In the genomic region with DNA sequence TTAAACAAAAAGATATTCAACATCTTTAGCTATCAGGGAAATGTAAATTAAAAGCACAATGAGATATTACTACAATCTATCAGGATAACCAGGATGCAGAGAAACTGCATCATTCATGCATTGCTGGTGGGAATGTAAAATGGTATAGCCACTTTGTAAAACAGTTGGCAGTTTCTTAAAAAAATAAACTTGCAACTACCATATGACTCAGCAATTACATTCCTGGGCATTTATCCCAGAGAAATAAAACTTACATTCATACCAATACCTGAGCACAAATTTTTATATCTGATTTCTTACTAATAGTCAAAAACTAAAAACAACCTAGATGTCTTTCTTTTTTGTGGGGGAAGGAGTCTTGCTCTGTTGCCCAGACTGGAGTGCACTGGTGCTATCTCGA, we compare ENCODE assay signal across 13 cellular contexts.
DNase-seq lines count a peak whose midpoint lies in the region; ATAC-seq and TF ChIP-seq lines count a peak whose summit lies in the region.
"Had no signal": no experiment of that assay in that cellular context is flagged by ENCODE, and none has a peak within 500 bp of the region (broad histone marks: within the 10 kb centered on the region; RNA-seq: fewer than 3 reads in every experiment).

No MANE protein-coding gene starts in this region.

- TF ChIP-seq EP300 in suprapubic skin (IDR thresholded peaks at IDR 0.05), result no peak

- H3K36me3 ChIP-seq in IMR-90 (ENCODE audit: control insufficient read depth, insufficient read depth, low read length), result no peaks in the 10 kb centered on the region
- H3K36me3 ChIP-seq in mammary epithelial cell (ENCODE audit: insufficient read depth, low read length), result no peaks in the 10 kb centered on the region
- H3K36me3 ChIP-seq in suprapubic skin, result no peaks in the 10 kb centered on the region

- TF ChIP-seq POLR2A in IMR-90 (IDR thresholded peaks at IDR 0.05; ENCODE audit: low read depth, low read length) (no peak), suprapubic skin (IDR thresholded peaks at IDR 0.05) (no peak)

- H4K5ac ChIP-seq in IMR-90 (ENCODE audit: low read depth, low read length), result no peak overlapping the region

- DNase-seq in activated CD8-positive, alpha-beta memory T cell treated with anti-CD3 and anti-CD28 coated beads, Interleukin-2, amount 10 ng/mL, durations not matched to agents 7 days and 5 days, result no peak
- DNase-seq in activated CD8-positive, alpha-beta memory T cell treated with anti-CD3 and anti-CD28 coated beads, Interleukin-2, amount 50 U/mL, for 48 hours, result no peak
- DNase-seq in IMR-90, result peak; percentile 73
- peak; percentile 34 for DNase-seq in mammary epithelial cell
- peak; percentile 77 for DNase-seq in renal cortical epithelial cell (ENCODE audit: low read depth)
- DNase-seq in suprapubic skin (ENCODE audit: low spot score in 2 of 2), result no peak
- no peak for DNase-seq in RPMI8226
- DNase-seq: activated T-cell treated with anti-CD3 and anti-CD28 coated beads, Interleukin-2, amount 50 U/mL, for 4 hours; erythroblast; NCI-H774; posterior cingulate gyrus; SIG-M5 had no signal

- H3K4me2 ChIP-seq in IMR-90 (ENCODE audit: low read depth, low read length), result no peak overlapping the region
- H3K4me2 ChIP-seq in mammary epithelial cell (ENCODE audit: insufficient read depth, low read depth, low read length), result no peak overlapping the region

- H4K20me1 ChIP-seq in IMR-90 (ENCODE audit: insufficient read depth, low read length) (no peaks in the 10 kb centered on the region), mammary epithelial cell (ENCODE audit: insufficient read depth, low read length) (no peaks in the 10 kb centered on the region)

- no peak overlapping the region for H2BK15ac ChIP-seq in IMR-90 (ENCODE audit: low read depth, low read length)

- in situ Hi-C loops in IMR-90 (cut with MboI; ENCODE audit: low sequenced_read_pairs) (no loop called here), mammary epithelial cell (cut with MboI; ENCODE audit: low sequenced_read_pairs in 2 of 2) (no loop called here)

- H2AK5ac ChIP-seq in IMR-90 (ENCODE audit: low read depth, low read length), result no peak overlapping the region

- no peak overlapping the region for H2AK9ac ChIP-seq in IMR-90 (replicated peaks; ENCODE audit: low read depth, low read length, poor library complexity)

- H3K4me3 ChIP-seq in IMR-90 (ENCODE audit: insufficient read depth, low read depth, low read length) (no peak overlapping the region), mammary epithelial cell (replicated peaks in 1 of 3; ENCODE audit: insufficient read depth in 1 of 3, low read depth in 2 of 3, low read length in 3 of 3) (no peak overlapping the region), suprapubic skin (no peak overlapping the region)

- H3K9ac ChIP-seq in IMR-90 (ENCODE audit: low read depth, low read length) (no peak overlapping the region), mammary epithelial cell (ENCODE audit: insufficient read depth, low read length) (no peak overlapping the region)

- H3K9me3 Mint-ChIP-seq in activated CD8-positive, alpha-beta memory T cell treated with anti-CD3 and anti-CD28 coated beads, Interleukin-2, amount 10 ng/mL, durations not matched to agents 7 days and 5 days (ENCODE audit: low read depth), result peaks cover 16% of the 10 kb centered on the region

- BruUV-seq in IMR-90 (replicated peaks; lab: Mats Ljungman, UMichigan) (no TSS peak), mammary epithelial cell (replicated peaks; lab: Mats Ljungman, UMichigan) (no TSS peak)

- H2AFZ ChIP-seq in IMR-90 (replicated peaks; ENCODE audit: low read length, poor library complexity), result no peak overlapping the region
- no peak overlapping the region for H2AFZ ChIP-seq in mammary epithelial cell (ENCODE audit: low read depth, low read length)

- H3K9me1 ChIP-seq in IMR-90 (ENCODE audit: insufficient read depth, low read length), result no peaks in the 10 kb centered on the region

- H3K27ac Mint-ChIP-seq in activated CD8-positive, alpha-beta memory T cell treated with anti-CD3 and anti-CD28 coated beads, Interleukin-2, amount 10 ng/mL, durations not matched to agents 7 days and 5 days, result peak overlapping the region; percentile 88

- H3K4ac ChIP-seq in IMR-90 (ENCODE audit: low read depth, low read length), result no peak overlapping the region

- no CpG with 5 or more reads among the region's 1 CpG for WGBS in IMR-90 (ENCODE audit: extremely low coverage in 2 of 2, insufficient read length in 1 of 2), 2 experiments
- WGBS in mammary epithelial cell (ENCODE audit: low coverage, missing lambda C conversion rate), result no CpG with 5 or more reads among the region's 1 CpG
- WGBS in suprapubic skin, result 85% methylated on average over 1 of the region's 1 CpG

- H3K18ac ChIP-seq in IMR-90 (ENCODE audit: low read depth, low read length), result no peak overlapping the region

- no peak overlapping the region for H3K14ac ChIP-seq in IMR-90 (replicated peaks; ENCODE audit: low read depth, low read length)

- H3K4me1 ChIP-seq in IMR-90 (ENCODE audit: control insufficient read depth, insufficient read depth, low read length), result peaks cover 4% of the 10 kb centered on the region
- peaks cover 3% of the 10 kb centered on the region for H3K4me1 ChIP-seq in mammary epithelial cell (ENCODE audit: insufficient read depth, low read length)
- peaks cover 14% of the 10 kb centered on the region for H3K4me1 ChIP-seq in suprapubic skin

- no peaks in the 10 kb centered on the region for H3K79me2 ChIP-seq in mammary epithelial cell (ENCODE audit: insufficient read depth, low read length)

- intact Hi-C loops in IMR-90 (cut with micrococcal nuclease) (no loop called here), mammary epithelial cell (cut with micrococcal nuclease) (no loop called here)

- POLR2A ChIA-PET in IMR-90 (lab: Charles Lee; ENCODE audit: unreplicated experiment), result interaction anchor here (0.6 kb wide), 1 partner anchor 19 kb away, joined by 3 read pairs; no protein-coding TSS in a partner anchor

- H3K79me1 ChIP-seq in IMR-90 (ENCODE audit: low read depth in 1 of 2, low read length in 2 of 2), result no peaks in the 10 kb centered on the region

- H3K27me3 ChIP-seq in IMR-90 (ENCODE audit: control insufficient read depth, insufficient read depth, low read length) (no peaks in the 10 kb centered on the region), mammary epithelial cell (ENCODE audit: insufficient read depth, low read length) (no peaks in the 10 kb centered on the region), suprapubic skin (no peaks in the 10 kb centered on the region)

- H2BK120ac ChIP-seq in IMR-90 (ENCODE audit: low read depth, low read length), result no peak overlapping the region

- no peak overlapping the region for H2BK20ac ChIP-seq in IMR-90 (ENCODE audit: low read depth, low read length)

- peaks cover 50% of the 10 kb centered on the region for H3K36me3 Mint-ChIP-seq in activated CD8-positive, alpha-beta memory T cell treated with anti-CD3 and anti-CD28 coated beads, Interleukin-2, amount 10 ng/mL, durations not matched to agents 7 days and 5 days

- no peak overlapping the region for H4K8ac ChIP-seq in IMR-90 (ENCODE audit: low read depth in 2 of 2, low read length in 2 of 2)

- no peak overlapping the region for H3K27ac ChIP-seq in IMR-90 (ENCODE audit: insufficient read depth, low read length)
- no peak overlapping the region for H3K27ac ChIP-seq in mammary epithelial cell (ENCODE audit: insufficient read depth, low read depth, low read length)
- no peak overlapping the region for H3K27ac ChIP-seq in suprapubic skin

- CTCF ChIA-PET in activated CD8-positive, alpha-beta memory T cell treated with anti-CD3 and anti-CD28 coated beads, Interleukin-2, amount 10 ng/mL, durations not matched to agents 7 days and 5 days (lab: Charles Lee), result interaction anchor here (0.9 to 1.8 kb wide), 8 partner anchors 8 to 96 kb away, joined by 3 to 7 read pairs (median 4); no protein-coding TSS in a partner anchor
- CTCF ChIA-PET in IMR-90 (lab: Yijun Ruan, JAX) (no interaction called here), mammary epithelial cell (lab: Charles Lee; ENCODE audit: low non-redundant PET) (no interaction called here)

- no peak for TF ChIP-seq RAD21 in IMR-90 (IDR thresholded peaks at IDR 0.05; ENCODE audit: low read length)

- peaks cover 85% of the 10 kb centered on the region for H3K4me1 Mint-ChIP-seq in activated CD8-positive, alpha-beta memory T cell treated with anti-CD3 and anti-CD28 coated beads, Interleukin-2, amount 10 ng/mL, durations not matched to agents 7 days and 5 days

- no peak for TF ChIP-seq CTCF in IMR-90 (conservative IDR thresholded peaks at IDR 0.05; ENCODE audit: low read depth, low read length)
- no peak for TF ChIP-seq CTCF in mammary epithelial cell (conservative IDR thresholded peaks at IDR 0.05 in 1 of 2, IDR thresholded peaks at IDR 0.05 in 1 of 2; ENCODE audit: extremely low read depth in 1 of 2, insufficient read depth in 1 of 2, low read depth in 1 of 2, low read length in 2 of 2)
- TF ChIP-seq CTCF in suprapubic skin (IDR thresholded peaks at IDR 0.05), result no peak

- no peak overlapping the region for H3K4me3 Mint-ChIP-seq in activated CD8-positive, alpha-beta memory T cell treated with anti-CD3 and anti-CD28 coated beads, Interleukin-2, amount 10 ng/mL, durations not matched to agents 7 days and 5 days
- H3K4me3 Mint-ChIP-seq: activated T-cell treated with anti-CD3 and anti-CD28 coated beads, Interleukin-2, amount 50 U/mL, for 4 hours had no signal

- H3K9me3 ChIP-seq in IMR-90 (ENCODE audit: control insufficient read depth, insufficient read depth, low read length) (no peaks in the 10 kb centered on the region), mammary epithelial cell (replicated peaks; ENCODE audit: insufficient read depth, low read length) (no peaks in the 10 kb centered on the region), suprapubic skin (no peaks in the 10 kb centered on the region)

- no peak overlapping the region for H3K23ac ChIP-seq in IMR-90 (ENCODE audit: low read depth, low read length)

- H3K27me3 Mint-ChIP-seq in activated CD8-positive, alpha-beta memory T cell treated with anti-CD3 and anti-CD28 coated beads, Interleukin-2, amount 10 ng/mL, durations not matched to agents 7 days and 5 days, result no peaks in the 10 kb centered on the region

- H3K56ac ChIP-seq in IMR-90 (ENCODE audit: extremely low read depth, insufficient read depth, low read length), result no peak overlapping the region

- no peak for ATAC-seq in activated CD8-positive, alpha-beta memory T cell treated with anti-CD3 and anti-CD28 coated beads, Interleukin-2, amount 10 ng/mL, durations not matched to agents 7 days and 5 days
- ATAC-seq in IMR-90 (ENCODE audit: low read depth), result peak; percentile 46; the same call in 1 of the 2 replicates
- no peak for ATAC-seq in GM21717 (IDR thresholded peaks at IDR 0.05; ENCODE audit: unreplicated experiment)
- ATAC-seq: activated T-cell treated with anti-CD3 and anti-CD28 coated beads, Interleukin-2, amount 50 U/mL, for 4 hours had no signal

- H2BK5ac ChIP-seq in IMR-90 (ENCODE audit: low read depth, low read length, poor library complexity, severe bottlenecking), result no peak overlapping the region

- dilution Hi-C loops in IMR-90 (cut with HindIII; ENCODE audit: low sequenced_read_pairs, unreplicated experiment), result no loop called here
- dilution Hi-C loops in mammary epithelial cell (cut with HindIII; ENCODE audit: low sequenced_read_pairs), result no loop called here

- H4K91ac ChIP-seq in IMR-90 (ENCODE audit: insufficient read depth, low read depth, low read length), result no peak overlapping the region

Comparison
In these comparisons a context has a peak if more than half of its experiments do, and no peak if none do; other contexts are left out.
1. DNase-seq: peak in IMR-90 (single experiment), mammary epithelial cell (single experiment) and renal cortical epithelial cell (single experiment); none in activated CD8-positive, alpha-beta memory T cell treated with anti-CD3 and anti-CD28 coated beads, Interleukin-2, amount 10 ng/mL, durations not matched to agents 7 days and 5 days (single experiment), activated CD8-positive, alpha-beta memory T cell treated with anti-CD3 and anti-CD28 coated beads, Interleukin-2, amount 50 U/mL, for 48 hours (single experiment), suprapubic skin (0 of 2) and RPMI8226 (single experiment).